In genomic region chr11:100687032-100687629, GRCh38 we compare ENCODE assay signal across 1 cellular context.
TF ChIP-seq lines count a peak whose summit lies in the region.

A gene with protein sequence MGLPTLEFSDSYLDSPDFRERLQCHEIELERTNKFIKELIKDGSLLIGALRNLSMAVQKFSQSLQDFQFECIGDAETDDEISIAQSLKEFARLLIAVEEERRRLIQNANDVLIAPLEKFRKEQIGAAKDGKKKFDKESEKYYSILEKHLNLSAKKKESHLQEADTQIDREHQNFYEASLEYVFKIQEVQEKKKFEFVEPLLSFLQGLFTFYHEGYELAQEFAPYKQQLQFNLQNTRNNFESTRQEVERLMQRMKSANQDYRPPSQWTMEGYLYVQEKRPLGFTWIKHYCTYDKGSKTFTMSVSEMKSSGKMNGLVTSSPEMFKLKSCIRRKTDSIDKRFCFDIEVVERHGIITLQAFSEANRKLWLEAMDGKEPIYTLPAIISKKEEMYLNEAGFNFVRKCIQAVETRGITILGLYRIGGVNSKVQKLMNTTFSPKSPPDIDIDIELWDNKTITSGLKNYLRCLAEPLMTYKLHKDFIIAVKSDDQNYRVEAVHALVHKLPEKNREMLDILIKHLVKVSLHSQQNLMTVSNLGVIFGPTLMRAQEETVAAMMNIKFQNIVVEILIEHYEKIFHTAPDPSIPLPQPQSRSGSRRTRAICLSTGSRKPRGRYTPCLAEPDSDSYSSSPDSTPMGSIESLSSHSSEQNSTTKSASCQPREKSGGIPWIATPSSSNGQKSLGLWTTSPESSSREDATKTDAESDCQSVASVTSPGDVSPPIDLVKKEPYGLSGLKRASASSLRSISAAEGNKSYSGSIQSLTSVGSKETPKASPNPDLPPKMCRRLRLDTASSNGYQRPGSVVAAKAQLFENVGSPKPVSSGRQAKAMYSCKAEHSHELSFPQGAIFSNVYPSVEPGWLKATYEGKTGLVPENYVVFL (plus strand): TSS chr11:100687288. CDS start chr11:100687679, 391 bp downstream.

TF ChIP-seq in K562, 482 proteins besides CTCF, POLR2A, EP300 and RAD21 (continued from another document and continues in another):
- TF ChIP-seq ATF6 (CRISPR knock-in tag; IDR thresholded peaks at IDR 0.05) (no peak), CHCHD3 (CRISPR knock-in tag; IDR thresholded peaks at IDR 0.05) (no peak), ARID4B (CRISPR knock-in tag; IDR thresholded peaks at IDR 0.05) (no peak), GABPB1 (CRISPR knock-in tag; IDR thresholded peaks at IDR 0.05) (0 out of 2 replicates have a peak, but pooled peaks have one; percentile 23), SLC30A9 (CRISPR knock-in tag; IDR thresholded peaks at IDR 0.05) (no peak), TRIM25 (IDR thresholded peaks at IDR 0.05; ENCODE audit: borderline replicate concordance) (no peak), JUNB (CRISPR knock-in tag; conservative IDR thresholded peaks at IDR 0.05) (no peak), GABPA (tag; conservative IDR thresholded peaks at IDR 0.05; ENCODE audit: low read depth) (peak; percentile 80), HOXB6 (CRISPR knock-in tag; IDR thresholded peaks at IDR 0.05; ENCODE audit: borderline replicate concordance) (no peak), JUN (IDR thresholded peaks at IDR 0.05; ENCODE audit: borderline replicate concordance, low read depth, low read length) (no peak), JUN (CRISPR knock-in tag; IDR thresholded peaks at IDR 0.05; ENCODE audit: borderline replicate concordance) (no peak), EGR1 (conservative IDR thresholded peaks at IDR 0.05) (peak; percentile 87), RERE (CRISPR knock-in tag; IDR thresholded peaks at IDR 0.05; ENCODE audit: borderline replicate concordance) (no peak), ZBTB49 (CRISPR knock-in tag; IDR thresholded peaks at IDR 0.05; ENCODE audit: borderline replicate concordance) (no peak), SIX5 (IDR thresholded peaks at IDR 0.05; ENCODE audit: borderline replicate concordance in 1 of 2, insufficient read depth in 1 of 2, low read depth in 1 of 2, low read length in 2 of 2) (no peak), STAT6 (CRISPR knock-in tag; IDR thresholded peaks at IDR 0.05) (no peak), TRIM28 (IDR thresholded peaks at IDR 0.05) (no peak), NFE2 (IDR thresholded peaks at IDR 0.05; ENCODE audit: low read depth) (no peak), HIVEP1 (CRISPR knock-in tag; IDR thresholded peaks at IDR 0.05) (no peak), FOXM1 (IDR thresholded peaks at IDR 0.05; ENCODE audit: low read depth) (no peak), FOXM1 (CRISPR knock-in tag; IDR thresholded peaks at IDR 0.05; ENCODE audit: low read depth) (no peak), ZNF699 (CRISPR knock-in tag; IDR thresholded peaks at IDR 0.05; ENCODE audit: insufficient replicate concordance) (no peak), YBX1 (IDR thresholded peaks at IDR 0.05) (no peak)
- TF ChIP-seq, protein P1, sequence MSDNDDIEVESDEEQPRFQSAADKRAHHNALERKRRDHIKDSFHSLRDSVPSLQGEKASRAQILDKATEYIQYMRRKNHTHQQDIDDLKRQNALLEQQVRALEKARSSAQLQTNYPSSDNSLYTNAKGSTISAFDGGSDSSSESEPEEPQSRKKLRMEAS (CRISPR knock-in tag; IDR thresholded peaks at IDR 0.05): no peak
- TF ChIP-seq, protein P2, sequence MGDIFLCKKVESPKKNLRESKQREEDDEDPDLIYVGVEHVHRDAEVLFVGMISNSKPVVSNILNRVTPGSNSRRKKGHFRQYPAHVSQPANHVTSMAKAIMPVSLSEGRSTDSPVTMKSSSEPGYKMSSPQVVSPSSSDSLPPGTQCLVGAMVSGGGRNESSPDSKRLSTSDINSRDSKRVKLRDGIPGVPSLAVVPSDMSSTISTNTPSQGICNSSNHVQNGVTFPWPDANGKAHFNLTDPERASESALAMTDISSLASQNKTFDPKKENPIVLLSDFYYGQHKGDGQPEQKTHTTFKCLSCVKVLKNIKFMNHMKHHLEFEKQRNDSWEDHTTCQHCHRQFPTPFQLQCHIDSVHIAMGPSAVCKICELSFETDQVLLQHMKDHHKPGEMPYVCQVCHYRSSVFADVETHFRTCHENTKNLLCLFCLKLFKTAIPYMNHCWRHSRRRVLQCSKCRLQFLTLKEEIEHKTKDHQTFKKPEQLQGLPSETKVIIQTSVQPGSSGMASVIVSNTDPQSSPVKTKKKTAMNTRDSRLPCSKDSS (IDR thresholded peaks at IDR 0.05; ENCODE audit: low read depth, partially characterized antibody): no peak
- TF ChIP-seq, protein P3, sequence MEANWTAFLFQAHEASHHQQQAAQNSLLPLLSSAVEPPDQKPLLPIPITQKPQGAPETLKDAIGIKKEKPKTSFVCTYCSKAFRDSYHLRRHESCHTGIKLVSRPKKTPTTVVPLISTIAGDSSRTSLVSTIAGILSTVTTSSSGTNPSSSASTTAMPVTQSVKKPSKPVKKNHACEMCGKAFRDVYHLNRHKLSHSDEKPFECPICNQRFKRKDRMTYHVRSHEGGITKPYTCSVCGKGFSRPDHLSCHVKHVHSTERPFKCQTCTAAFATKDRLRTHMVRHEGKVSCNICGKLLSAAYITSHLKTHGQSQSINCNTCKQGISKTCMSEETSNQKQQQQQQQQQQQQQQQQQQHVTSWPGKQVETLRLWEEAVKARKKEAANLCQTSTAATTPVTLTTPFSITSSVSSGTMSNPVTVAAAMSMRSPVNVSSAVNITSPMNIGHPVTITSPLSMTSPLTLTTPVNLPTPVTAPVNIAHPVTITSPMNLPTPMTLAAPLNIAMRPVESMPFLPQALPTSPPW (CRISPR knock-in tag; IDR thresholded peaks at IDR 0.05): peak; percentile 25; the same call in 1 of the 2 replicates
